Comparison of ENCODE assay signal across 16 cellular contexts in genomic region chr6:7173843-7174503, GRCh38.
A peak's percentile ranks its signal among the peaks of the same experiment; 100 is the strongest.
DNase-seq lines count a peak whose midpoint lies in the region; ATAC-seq, FAIRE-seq and TF ChIP-seq lines count a peak whose summit lies in the region.
"Had no signal": no experiment of that assay in that cellular context is flagged by ENCODE, and none has a peak within 500 bp of the region (broad histone marks: within the 10 kb centered on the region; RNA-seq: fewer than 3 reads in every experiment).

No MANE protein-coding gene starts in this region.

- peak overlapping the region; percentile 59 for H3K27ac ChIP-seq in CD8-positive, alpha-beta memory T cell (ENCODE audit: low read depth, low read length)
- H3K27ac ChIP-seq in HUES64 (ENCODE audit: low read depth, low read length) = peak overlapping the region; percentile 38
- H3K27ac ChIP-seq: HL-60 had no signal

- H3K4me1 ChIP-seq in CD8-positive, alpha-beta memory T cell (ENCODE audit: insufficient read depth, low read length) = peaks cover 28% of the 10 kb centered on the region
- peaks cover 48% of the 10 kb centered on the region for H3K4me1 ChIP-seq in HUES64 (ENCODE audit: insufficient read depth, low read length)

- ATAC-seq in HG02588 (IDR thresholded peaks at IDR 0.05; ENCODE audit: unreplicated experiment) = no peak
- ATAC-seq: activated CD8-positive, alpha-beta memory T cell treated with anti-CD3 and anti-CD28 coated beads, Interleukin-2, amount 10 ng/mL, durations not matched to agents 7 days and 5 days had no signal

- TF ChIP-seq CTCF in osteocyte (IDR thresholded peaks at IDR 0.05) (no peak), GM10266 (IDR thresholded peaks at IDR 0.05; ENCODE audit: control insufficient read depth, insufficient read depth, low read depth, missing control alignments) (no peak)

- no peak for FAIRE-seq in frontal cortex (lab: Jason Lieb, UNC)
- FAIRE-seq: urothelium cell line had no signal

- 0 out of 2 replicates have a peak overlapping the region, but pooled peaks have one; percentile 14 for H3K9ac ChIP-seq in HUES64 (ENCODE audit: low read depth, low read length)

- H3K36me3 Mint-ChIP-seq in CD8-positive, alpha-beta memory T cell = peaks cover 0 to 29% (median 8%) of the 10 kb centered on the region in 3 donors
- H3K36me3 Mint-ChIP-seq in osteocyte (ENCODE audit: unreplicated experiment) = peaks cover 6% of the 10 kb centered on the region

- CTCF ChIA-PET in CD8-positive, alpha-beta memory T cell (lab: Charles Lee) = no interaction called here

- H3K27me3 ChIP-seq in CD8-positive, alpha-beta memory T cell (ENCODE audit: insufficient read depth, low read length, poor library complexity, severe bottlenecking) = no peaks in the 10 kb centered on the region
- no peaks in the 10 kb centered on the region for H3K27me3 ChIP-seq in HUES64 (ENCODE audit: insufficient read depth, low read length)

- peaks cover 28 to 61% (median 30%) of the 10 kb centered on the region in 3 donors for H3K4me1 Mint-ChIP-seq in CD8-positive, alpha-beta memory T cell
- H3K4me1 Mint-ChIP-seq in osteocyte (ENCODE audit: unreplicated experiment) = peaks cover 49% of the 10 kb centered on the region
- H3K4me1 Mint-ChIP-seq: activated CD8-positive, alpha-beta memory T cell treated with anti-CD3 and anti-CD28 coated beads, Interleukin-2, amount 10 ng/mL, durations not matched to agents 7 days and 5 days had no signal

- no peaks in the 10 kb centered on the region for H3K9me3 Mint-ChIP-seq in CD8-positive, alpha-beta memory T cell
- H3K9me3 Mint-ChIP-seq in osteocyte (ENCODE audit: unreplicated experiment) = no peaks in the 10 kb centered on the region
- H3K9me3 Mint-ChIP-seq: activated naive CD4-positive, alpha-beta T cell treated with anti-CD3 and anti-CD28 coated beads, Interleukin-2, amount 10 ng/mL, durations not matched to agents 7 days and 5 days had no signal

- no peak overlapping the region for H3K4me3 ChIP-seq in CD8-positive, alpha-beta memory T cell (ENCODE audit: low read length)
- H3K4me3 ChIP-seq in HUES64 (ENCODE audit: low read length) = peak overlapping the region; percentile 31; the same call in 1 of the 2 replicates

- POLR2A ChIA-PET in CD8-positive, alpha-beta memory T cell (lab: Charles Lee) = interaction anchor here (0.7 kb wide), 1 partner anchor 429 kb away, joined by 3 read pairs; no protein-coding TSS in a partner anchor

- DNase-seq in CD8-positive, alpha-beta memory T cell = no peak
- DNase-seq in foreskin melanocyte (peak; percentile 54), osteocyte (ENCODE audit: extremely low spot score, unreplicated experiment) (no peak), Ammon's horn (ENCODE audit: low spot score) (no peak), GM10266 (ENCODE audit: extremely low spot score) (no peak), frontal cortex (ENCODE audit: low spot score in 2 of 2) (no peak)
- DNase-seq: activated CD8-positive, alpha-beta memory T cell treated with anti-CD3 and anti-CD28 coated beads, Interleukin-2, amount 10 ng/mL, durations not matched to agents 7 days and 5 days; activated naive CD4-positive, alpha-beta T cell treated with anti-CD3 and anti-CD28 coated beads, Interleukin-2, amount 10 ng/mL, durations not matched to agents 7 days and 5 days; hippocampal formation; NCI-H2029 treated with DMSO at 0.1 percent for 48 hours; stimulated activated CD4-positive, alpha-beta T cell treated with anti-CD3 and anti-CD28 coated beads, Interleukin-1b, Interleukin-23, amount 100 ng/mL, for 48 hours; stimulated activated CD8-positive, alpha-beta memory T cell treated with anti-CD3 and anti-CD28 coated beads, Interleukin-4, amount 100 ng/mL, for 48 hours had no signal

- H3K4me3 Mint-ChIP-seq in CD8-positive, alpha-beta memory T cell = no peak overlapping the region
- no peak overlapping the region for H3K4me3 Mint-ChIP-seq in osteocyte (ENCODE audit: unreplicated experiment)
- H3K4me3 Mint-ChIP-seq: activated CD8-positive, alpha-beta memory T cell treated with anti-CD3 and anti-CD28 coated beads, Interleukin-2, amount 10 ng/mL, durations not matched to agents 7 days and 5 days; activated naive CD4-positive, alpha-beta T cell treated with anti-CD3 and anti-CD28 coated beads, Interleukin-2, amount 10 ng/mL, durations not matched to agents 7 days and 5 days had no signal

- no peaks in the 10 kb centered on the region for H3K27me3 Mint-ChIP-seq in CD8-positive, alpha-beta memory T cell
- H3K27me3 Mint-ChIP-seq in osteocyte (ENCODE audit: unreplicated experiment) = no peaks in the 10 kb centered on the region
- H3K27me3 Mint-ChIP-seq: activated CD8-positive, alpha-beta memory T cell treated with anti-CD3 and anti-CD28 coated beads, Interleukin-2, amount 10 ng/mL, durations not matched to agents 7 days and 5 days; activated naive CD4-positive, alpha-beta T cell treated with anti-CD3 and anti-CD28 coated beads, Interleukin-2, amount 10 ng/mL, durations not matched to agents 7 days and 5 days had no signal

- H3K9me3 ChIP-seq in CD8-positive, alpha-beta memory T cell (ENCODE audit: low read length) = no peaks in the 10 kb centered on the region
- no peaks in the 10 kb centered on the region for H3K9me3 ChIP-seq in HUES64 (ENCODE audit: insufficient read depth, low read depth, low read length)

- peaks cover 5% of the 10 kb centered on the region for H3K36me3 ChIP-seq in CD8-positive, alpha-beta memory T cell (ENCODE audit: insufficient read depth, low read length)
- peaks cover 12% of the 10 kb centered on the region for H3K36me3 ChIP-seq in HUES64 (ENCODE audit: insufficient read depth, low read length)

- WGBS in HUES64 = 26% methylated on average over 9 of the region's 9 CpGs

- H3K27ac Mint-ChIP-seq in CD8-positive, alpha-beta memory T cell = no peak overlapping the region
- peak overlapping the region; percentile 6 for H3K27ac Mint-ChIP-seq in osteocyte (ENCODE audit: unreplicated experiment)
- H3K27ac Mint-ChIP-seq: activated CD8-positive, alpha-beta memory T cell treated with anti-CD3 and anti-CD28 coated beads, Interleukin-2, amount 10 ng/mL, durations not matched to agents 7 days and 5 days; activated naive CD4-positive, alpha-beta T cell treated with anti-CD3 and anti-CD28 coated beads, Interleukin-2, amount 10 ng/mL, durations not matched to agents 7 days and 5 days had no signal
